10 cellular contexts compared by ENCODE assay signal in genomic region chr4:142416711-142417275, GRCh38.
A peak's percentile ranks its signal among the peaks of the same experiment; 100 is the strongest.
DNase-seq lines count a peak whose midpoint lies in the region; ATAC-seq and TF ChIP-seq lines count a peak whose summit lies in the region.
"Had no signal": no experiment of that assay in that cellular context is flagged by ENCODE, and none has a peak within 500 bp of the region (broad histone marks: within the 10 kb centered on the region; RNA-seq: fewer than 3 reads in every experiment).

No MANE protein-coding gene starts in this region.

- POLR2A ChIA-PET in WTC11 (lab: Charles Lee) = no interaction called here

- peak; percentile 22 for DNase-seq in activated naive CD4-positive, alpha-beta T cell treated with anti-CD3 and anti-CD28 coated beads, Interleukin-2, amount 10 ng/mL, durations not matched to agents 7 days and 5 days
- DNase-seq in activated naive CD4-positive, alpha-beta T cell treated with anti-CD3 and anti-CD28 coated beads, Interleukin-2, amount 50 U/mL, for 16 hours = no peak
- DNase-seq in WTC11 (ENCODE audit: low spot score) = no peak
- peak; percentile 38 for DNase-seq in fibroblast of mammary gland (ENCODE audit: low read depth)
- no peak for DNase-seq in stimulated activated naive CD8-positive, alpha-beta T cell treated with anti-CD3 and anti-CD28 coated beads, Interleukin-15, Interleukin-2, amounts not matched to agents 100 U/mL and 50 U/mL, for 24 hours
- no peak for DNase-seq in KG1 (lab: John Stamatoyannopoulos, UW)
- DNase-seq in D341Med (ENCODE audit: low spot score) = no peak
- DNase-seq: activated CD4-positive, alpha-beta T cell treated with anti-CD3 and anti-CD28 coated beads for 4 hours; ovary had no signal

- peak overlapping the region; percentile 98 for H3K27ac Mint-ChIP-seq in activated naive CD4-positive, alpha-beta T cell treated with anti-CD3 and anti-CD28 coated beads, Interleukin-2, amount 10 ng/mL, durations not matched to agents 7 days and 5 days
- H3K27ac Mint-ChIP-seq in WTC11 = no peak overlapping the region

- ATAC-seq in WTC11 (peak; percentile 46; the same call in 1 of the 2 replicates), GM19455 (IDR thresholded peaks at IDR 0.05; ENCODE audit: unreplicated experiment) (no peak)
- ATAC-seq in stimulated activated naive CD8-positive, alpha-beta T cell treated with anti-CD3 and anti-CD28 coated beads, Interleukin-15, Interleukin-2, amounts not matched to agents 100 U/mL and 50 U/mL, for 24 hours = peak; percentile 99

- H3K4me3 ChIP-seq in fibroblast of mammary gland (ENCODE audit: control insufficient read depth, low read depth, low read length) = no peak overlapping the region
- H3K4me3 ChIP-seq: ovary had no signal

- CTCF ChIA-PET in activated naive CD4-positive, alpha-beta T cell treated with anti-CD3 and anti-CD28 coated beads, Interleukin-2, amount 10 ng/mL, durations not matched to agents 7 days and 5 days (lab: Charles Lee) = interaction anchor here (0.6 to 3.0 kb wide), 12 partner anchors 9 to 431 kb away, joined by 3 to 23 read pairs (median 4); no protein-coding TSS in a partner anchor
- CTCF ChIA-PET in WTC11 (lab: Charles Lee) = no interaction called here

- peaks cover 6% of the 10 kb centered on the region for H3K36me3 Mint-ChIP-seq in activated naive CD4-positive, alpha-beta T cell treated with anti-CD3 and anti-CD28 coated beads, Interleukin-2, amount 10 ng/mL, durations not matched to agents 7 days and 5 days
- H3K36me3 Mint-ChIP-seq in WTC11 = no peaks in the 10 kb centered on the region

- H3K4me1 Mint-ChIP-seq in activated naive CD4-positive, alpha-beta T cell treated with anti-CD3 and anti-CD28 coated beads, Interleukin-2, amount 10 ng/mL, durations not matched to agents 7 days and 5 days = peaks cover 43% of the 10 kb centered on the region
- peaks cover 22% of the 10 kb centered on the region for H3K4me1 Mint-ChIP-seq in WTC11

- H3K27me3 Mint-ChIP-seq in activated naive CD4-positive, alpha-beta T cell treated with anti-CD3 and anti-CD28 coated beads, Interleukin-2, amount 10 ng/mL, durations not matched to agents 7 days and 5 days = no peaks in the 10 kb centered on the region
- H3K27me3 Mint-ChIP-seq in WTC11 (ENCODE audit: low read depth) = no peaks in the 10 kb centered on the region

- peak overlapping the region; percentile 59 for H3K4me3 Mint-ChIP-seq in activated naive CD4-positive, alpha-beta T cell treated with anti-CD3 and anti-CD28 coated beads, Interleukin-2, amount 10 ng/mL, durations not matched to agents 7 days and 5 days
- no peak overlapping the region for H3K4me3 Mint-ChIP-seq in WTC11

- no peak for TF ChIP-seq CTCF in WTC11 (IDR thresholded peaks at IDR 0.05)
- no peak for TF ChIP-seq CTCF in fibroblast of mammary gland (conservative IDR thresholded peaks at IDR 0.05; ENCODE audit: control insufficient read depth, insufficient read depth, low read depth, low read length)

- no peaks in the 10 kb centered on the region for H3K9me3 Mint-ChIP-seq in activated naive CD4-positive, alpha-beta T cell treated with anti-CD3 and anti-CD28 coated beads, Interleukin-2, amount 10 ng/mL, durations not matched to agents 7 days and 5 days
- H3K9me3 Mint-ChIP-seq in WTC11 = peaks cover 6% of the 10 kb centered on the region

TF ChIP-seq in WTC11, 78 proteins besides CTCF, POLR2A, EP300 and RAD21 (continues in another document):
- TF ChIP-seq HMGXB4 (CRISPR knock-in tag; IDR thresholded peaks at IDR 0.05) (no peak), ZNF423 (CRISPR knock-in tag; IDR thresholded peaks at IDR 0.05) (no peak), NFE2L1 (CRISPR knock-in tag; IDR thresholded peaks at IDR 0.05) (no peak), EMX1 (CRISPR knock-in tag; IDR thresholded peaks at IDR 0.05) (no peak), ZSCAN18 (CRISPR knock-in tag; IDR thresholded peaks at IDR 0.05) (no peak), SMAD3 (CRISPR knock-in tag; IDR thresholded peaks at IDR 0.05; ENCODE audit: borderline replicate concordance) (no peak), ZNF532 (CRISPR knock-in tag; IDR thresholded peaks at IDR 0.05; ENCODE audit: borderline replicate concordance) (no peak), E2F4 (CRISPR knock-in tag; IDR thresholded peaks at IDR 0.05; ENCODE audit: borderline replicate concordance, low read depth) (no peak)
- TF ChIP-seq, protein P1, sequence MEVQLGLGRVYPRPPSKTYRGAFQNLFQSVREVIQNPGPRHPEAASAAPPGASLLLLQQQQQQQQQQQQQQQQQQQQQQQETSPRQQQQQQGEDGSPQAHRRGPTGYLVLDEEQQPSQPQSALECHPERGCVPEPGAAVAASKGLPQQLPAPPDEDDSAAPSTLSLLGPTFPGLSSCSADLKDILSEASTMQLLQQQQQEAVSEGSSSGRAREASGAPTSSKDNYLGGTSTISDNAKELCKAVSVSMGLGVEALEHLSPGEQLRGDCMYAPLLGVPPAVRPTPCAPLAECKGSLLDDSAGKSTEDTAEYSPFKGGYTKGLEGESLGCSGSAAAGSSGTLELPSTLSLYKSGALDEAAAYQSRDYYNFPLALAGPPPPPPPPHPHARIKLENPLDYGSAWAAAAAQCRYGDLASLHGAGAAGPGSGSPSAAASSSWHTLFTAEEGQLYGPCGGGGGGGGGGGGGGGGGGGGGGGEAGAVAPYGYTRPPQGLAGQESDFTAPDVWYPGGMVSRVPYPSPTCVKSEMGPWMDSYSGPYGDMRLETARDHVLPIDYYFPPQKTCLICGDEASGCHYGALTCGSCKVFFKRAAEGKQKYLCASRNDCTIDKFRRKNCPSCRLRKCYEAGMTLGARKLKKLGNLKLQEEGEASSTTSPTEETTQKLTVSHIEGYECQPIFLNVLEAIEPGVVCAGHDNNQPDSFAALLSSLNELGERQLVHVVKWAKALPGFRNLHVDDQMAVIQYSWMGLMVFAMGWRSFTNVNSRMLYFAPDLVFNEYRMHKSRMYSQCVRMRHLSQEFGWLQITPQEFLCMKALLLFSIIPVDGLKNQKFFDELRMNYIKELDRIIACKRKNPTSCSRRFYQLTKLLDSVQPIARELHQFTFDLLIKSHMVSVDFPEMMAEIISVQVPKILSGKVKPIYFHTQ (CRISPR knock-in tag; IDR thresholded peaks at IDR 0.05) = no peak

Comparison
In these comparisons a context has a peak if more than half of its experiments do, and no peak if none do; other contexts are left out.
1. DNase-seq: peak in activated naive CD4-positive, alpha-beta T cell treated with anti-CD3 and anti-CD28 coated beads, Interleukin-2, amount 10 ng/mL, durations not matched to agents 7 days and 5 days (single experiment) and fibroblast of mammary gland (single experiment); none in activated naive CD4-positive, alpha-beta T cell treated with anti-CD3 and anti-CD28 coated beads, Interleukin-2, amount 50 U/mL, for 16 hours (single experiment), WTC11 (single experiment), stimulated activated naive CD8-positive, alpha-beta T cell treated with anti-CD3 and anti-CD28 coated beads, Interleukin-15, Interleukin-2, amounts not matched to agents 100 U/mL and 50 U/mL, for 24 hours (single experiment), KG1 (single experiment) and D341Med (single experiment).